11 cellular contexts compared by ENCODE assay signal in genomic region chr14:98227000-98227726, GRCh38.
A peak's percentile ranks its signal among the peaks of the same experiment; 100 is the strongest.
DNase-seq lines count a peak whose midpoint lies in the region; ATAC-seq and FAIRE-seq lines count a peak whose summit lies in the region.
"Had no signal": no experiment of that assay in that cellular context is flagged by ENCODE, and none has a peak within 500 bp of the region (broad histone marks: within the 10 kb centered on the region; RNA-seq: fewer than 3 reads in every experiment).

No MANE protein-coding gene starts in this region.

- no peaks in the 10 kb centered on the region for H3K27me3 Mint-ChIP-seq in T-helper 17 cell
- H3K27me3 Mint-ChIP-seq in activated naive CD4-positive, alpha-beta T cell treated with anti-CD3 and anti-CD28 coated beads, Interleukin-2, amount 10 ng/mL, durations not matched to agents 7 days and 5 days, result no peaks in the 10 kb centered on the region

- H3K36me3 Mint-ChIP-seq in T-helper 17 cell (ENCODE audit: low read depth), result peaks cover 2% of the 10 kb centered on the region
- H3K36me3 Mint-ChIP-seq in activated naive CD4-positive, alpha-beta T cell treated with anti-CD3 and anti-CD28 coated beads, Interleukin-2, amount 10 ng/mL, durations not matched to agents 7 days and 5 days, result peaks cover 13% of the 10 kb centered on the region

- H3K4me3 Mint-ChIP-seq in T-helper 17 cell, result peak overlapping the region; percentile 74
- H3K4me3 Mint-ChIP-seq in activated naive CD4-positive, alpha-beta T cell treated with anti-CD3 and anti-CD28 coated beads, Interleukin-2, amount 10 ng/mL, durations not matched to agents 7 days and 5 days, result peak overlapping the region; percentile 19

- peaks cover 3% of the 10 kb centered on the region for H3K9me3 Mint-ChIP-seq in activated naive CD4-positive, alpha-beta T cell treated with anti-CD3 and anti-CD28 coated beads, Interleukin-2, amount 10 ng/mL, durations not matched to agents 7 days and 5 days

- DNase-seq in GM18507 (ENCODE audit: extremely low spot score, insufficient read length, low read depth) (peak; percentile 18), T-helper 17 cell (no peak), amniotic stem cell (lab: John Stamatoyannopoulos, UW) (no peak), cortex of kidney (lab: John Stamatoyannopoulos, UW) (no peak)
- peak; percentile 61 for DNase-seq in activated naive CD4-positive, alpha-beta T cell treated with anti-CD3 and anti-CD28 coated beads, Interleukin-2, amount 10 ng/mL, durations not matched to agents 7 days and 5 days
- DNase-seq in stimulated activated CD4-positive, alpha-beta T cell treated with anti-CD3 and anti-CD28 coated beads, Interleukin-4, amount 100 ng/mL, for 24 hours, result peak; percentile 63
- DNase-seq: NCI-H2081 treated with DMSO at 0.1 percent for 48 hours, RPMI8226 had no signal

- ATAC-seq in T-helper 17 cell (no peak), GM21381 (IDR thresholded peaks at IDR 0.05; ENCODE audit: unreplicated experiment) (no peak), GM19397 (IDR thresholded peaks at IDR 0.05; ENCODE audit: unreplicated experiment) (no peak)

- peak; percentile 82 for FAIRE-seq in GM18507 (lab: Jason Lieb, UNC)

- H3K27ac Mint-ChIP-seq in T-helper 17 cell, result peak overlapping the region; percentile 95
- H3K27ac Mint-ChIP-seq in activated naive CD4-positive, alpha-beta T cell treated with anti-CD3 and anti-CD28 coated beads, Interleukin-2, amount 10 ng/mL, durations not matched to agents 7 days and 5 days, result peak overlapping the region; percentile 89

- no peaks in the 10 kb centered on the region for H3K9me3 ChIP-seq in T-helper 17 cell (ENCODE audit: control insufficient read depth, low read length, poor library complexity, severe bottlenecking)
- H3K9me3 ChIP-seq: right atrium auricular region had no signal

- CTCF ChIA-PET in activated naive CD4-positive, alpha-beta T cell treated with anti-CD3 and anti-CD28 coated beads, Interleukin-2, amount 10 ng/mL, durations not matched to agents 7 days and 5 days (lab: Charles Lee), result interaction anchor here (1.0 to 1.4 kb wide), 2 partner anchors 11 to 89 kb away, joined by 3 read pairs; no protein-coding TSS in a partner anchor

- peaks cover 62% of the 10 kb centered on the region for H3K4me1 Mint-ChIP-seq in T-helper 17 cell
- peaks cover 85% of the 10 kb centered on the region for H3K4me1 Mint-ChIP-seq in activated naive CD4-positive, alpha-beta T cell treated with anti-CD3 and anti-CD28 coated beads, Interleukin-2, amount 10 ng/mL, durations not matched to agents 7 days and 5 days

Comparison
In these comparisons a context has a peak if more than half of its experiments do, and no peak if none do; other contexts are left out.
1. DNase-seq: peak in GM18507 (single experiment), activated naive CD4-positive, alpha-beta T cell treated with anti-CD3 and anti-CD28 coated beads, Interleukin-2, amount 10 ng/mL, durations not matched to agents 7 days and 5 days (single experiment) and stimulated activated CD4-positive, alpha-beta T cell treated with anti-CD3 and anti-CD28 coated beads, Interleukin-4, amount 100 ng/mL, for 24 hours (single experiment); none in T-helper 17 cell (0 of 3), amniotic stem cell (single experiment) and cortex of kidney (single experiment).